17 cellular contexts compared by ENCODE assay signal in the genomic region with DNA sequence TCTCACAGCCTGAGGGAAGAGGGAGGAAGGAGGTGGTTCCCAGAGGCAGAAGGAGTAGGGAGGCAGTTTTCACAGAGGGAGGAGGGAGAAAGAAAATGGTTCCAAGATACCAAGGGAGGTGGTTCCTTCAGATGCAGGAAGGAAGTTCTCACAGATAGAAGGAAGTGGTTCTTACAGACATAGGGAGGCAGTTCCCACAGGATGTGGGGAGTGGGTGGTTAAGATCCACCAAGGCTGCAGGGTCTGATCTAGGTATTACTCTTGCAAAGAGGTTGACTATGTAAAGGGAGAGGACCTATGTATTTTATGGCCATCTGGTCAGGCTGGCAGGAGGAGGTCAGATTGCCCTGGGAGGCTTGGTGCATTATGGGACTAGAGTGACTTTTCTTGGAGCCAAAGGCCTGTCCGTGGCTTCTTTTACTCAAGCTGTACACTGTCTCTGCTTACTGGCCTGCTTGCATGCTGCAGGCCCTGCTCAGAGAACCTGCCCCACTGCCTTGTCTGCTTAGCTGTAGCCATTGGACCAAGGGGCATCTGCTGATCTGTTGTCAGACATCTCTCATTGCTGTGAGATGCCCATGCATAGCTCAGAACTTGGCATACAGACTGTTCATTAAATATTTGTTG.
"Had no signal": no experiment of that assay in that cellular context is flagged by ENCODE, and none has a peak within 500 bp of the region (broad histone marks: within the 10 kb centered on the region; RNA-seq: fewer than 3 reads in every experiment).

No MANE protein-coding gene starts in this region.

- H3K4me1 Mint-ChIP-seq: stimulated activated naive B cell treated with anti-CD40 and anti-IgM and Interleukin-4, amounts not matched to agents 10 μg/mL and 1 μg/mL and 100 μg/mL, for 72 hours had no signal

- H3K4me3 ChIP-seq: breast epithelium, left lung, ovary, testis, uterus had no signal

- H3K9me3 ChIP-seq: breast epithelium, neutrophil, ovary, testis, uterus had no signal

- ATAC-seq: activated naive CD4-positive, alpha-beta T cell treated with anti-CD3 and anti-CD28 coated beads, Interleukin-2, amount 50 U/mL, for 72 hours; foreskin keratinocyte; left lung; naive thymus-derived CD4-positive, alpha-beta T cell; right cardiac atrium; stimulated activated naive B cell treated with anti-CD40 and anti-IgM and Interleukin-4, amounts not matched to agents 10 μg/mL and 1 μg/mL and 100 μg/mL, for 72 hours had no signal

- H3K27ac Mint-ChIP-seq: activated naive CD4-positive, alpha-beta T cell treated with anti-CD3 and anti-CD28 coated beads, Interleukin-2, amount 50 U/mL, for 72 hours; stimulated activated naive B cell treated with anti-CD40 and anti-IgM and Interleukin-4, amounts not matched to agents 10 μg/mL and 1 μg/mL and 100 μg/mL, for 72 hours had no signal

- DNase-seq: activated CD4-positive, alpha-beta T cell treated with anti-CD3 and anti-CD28 coated beads for 1 hour; activated T-cell treated with anti-CD3 and anti-CD28 coated beads, Interleukin-2, amount 50 U/mL, for 1 hour; effector memory CD4-positive, alpha-beta T cell; foreskin keratinocyte; left lung; naive thymus-derived CD4-positive, alpha-beta T cell; ovary; right cardiac atrium; stimulated activated CD4-positive, alpha-beta T cell treated with anti-CD3 and anti-CD28 coated beads, Interleukin-1b, Interleukin-23, amount 100 ng/mL, for 48 hours; stimulated activated naive B cell treated with anti-CD40 and anti-IgM and Interleukin-4, amounts not matched to agents 10 μg/mL and 1 μg/mL and 100 μg/mL, for 72 hours; testis; trophoblast cell; uterus had no signal

- H3K27me3 Mint-ChIP-seq: central memory CD8-positive, alpha-beta T cell had no signal

- H3K27ac ChIP-seq: breast epithelium, foreskin keratinocyte, left lung, neutrophil, ovary, testis, uterus had no signal

- H3K36me3 Mint-ChIP-seq: activated naive CD4-positive, alpha-beta T cell treated with anti-CD3 and anti-CD28 coated beads, Interleukin-2, amount 50 U/mL, for 72 hours; naive thymus-derived CD4-positive, alpha-beta T cell; stimulated activated naive B cell treated with anti-CD40 and anti-IgM and Interleukin-4, amounts not matched to agents 10 μg/mL and 1 μg/mL and 100 μg/mL, for 72 hours had no signal

- H3K4me1 ChIP-seq: breast epithelium, foreskin keratinocyte, left lung, testis, uterus had no signal

- H3K36me3 ChIP-seq: breast epithelium, left lung, neutrophil, ovary, uterus had no signal

- H3K4me3 Mint-ChIP-seq: stimulated activated naive B cell treated with anti-CD40 and anti-IgM and Interleukin-4, amounts not matched to agents 10 μg/mL and 1 μg/mL and 100 μg/mL, for 72 hours had no signal

- H3K27me3 ChIP-seq: breast epithelium, foreskin keratinocyte, left lung, neutrophil, ovary, testis, uterus had no signal
